2 cellular contexts compared by ENCODE assay signal in the genomic region with DNA sequence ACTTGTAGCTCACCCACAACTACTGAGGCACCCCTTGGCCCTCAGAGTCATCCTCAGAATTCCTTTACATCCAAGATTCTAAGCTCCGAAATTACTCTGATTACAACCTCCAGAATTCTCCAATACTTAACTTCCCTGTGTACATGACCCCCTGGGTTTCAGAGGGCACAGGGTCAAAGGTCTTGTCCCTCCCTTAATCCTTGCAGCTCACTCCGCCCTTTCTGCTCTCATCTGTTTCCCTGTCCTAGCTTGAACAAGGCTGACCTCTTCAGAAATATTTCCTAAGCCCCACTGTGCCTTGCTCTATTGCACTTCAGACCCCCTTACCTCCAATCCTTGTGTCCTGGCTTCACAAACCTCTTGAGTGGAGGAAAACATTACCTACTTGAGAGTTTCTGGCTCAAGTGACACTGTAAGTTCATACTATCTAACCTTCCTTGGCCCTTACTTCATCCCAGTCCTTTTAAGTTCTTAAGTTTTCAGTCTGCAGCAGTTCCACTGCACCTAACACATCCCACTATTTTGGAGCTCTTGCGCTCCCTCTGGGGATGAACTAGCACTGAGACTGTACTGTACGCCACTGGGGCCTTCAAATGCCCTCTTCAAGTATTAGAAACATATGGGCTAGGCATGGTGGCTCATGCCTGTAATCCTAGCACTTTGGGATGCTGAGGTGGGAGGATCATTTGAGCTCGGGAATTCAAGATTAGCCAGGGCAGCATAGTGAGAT.
TF ChIP-seq lines count a peak whose summit lies in the region.

No MANE protein-coding gene starts in this region.

TF ChIP-seq in HepG2, 621 proteins besides CTCF, POLR2A, EP300 and RAD21:
- TF ChIP-seq KDM4B (CRISPR knock-in tag; IDR thresholded peaks at IDR 0.05) (no peak), HNF4A (CRISPR knock-in tag; IDR thresholded peaks at IDR 0.05) (peak; percentile 55), PITX1 (CRISPR knock-in tag; IDR thresholded peaks at IDR 0.05) (peak; percentile 39; the same call in 1 of the 2 replicates), ZBTB20 (CRISPR knock-in tag; IDR thresholded peaks at IDR 0.05; ENCODE audit: borderline replicate concordance, low read depth) (no peak), RARA (CRISPR knock-in tag; IDR thresholded peaks at IDR 0.05) (peak; percentile 22; the same call in 1 of the 2 replicates), NR2C2 (CRISPR knock-in tag; IDR thresholded peaks at IDR 0.05; ENCODE audit: borderline replicate concordance) (peak; percentile 46; the same call in 1 of the 2 replicates), SP5 (CRISPR knock-in tag; IDR thresholded peaks at IDR 0.05; ENCODE audit: borderline replicate concordance, low read depth) (0 out of 2 replicates have a peak, but pooled peaks have one; percentile 26), NR2F6 (IDR thresholded peaks at IDR 0.05) (peak; percentile 90), NR2F6 (CRISPR knock-in tag; IDR thresholded peaks at IDR 0.05) (peak; percentile 85), ZNF207 (IDR thresholded peaks at IDR 0.05; ENCODE audit: borderline replicate concordance) (no peak), NR2F2 (IDR thresholded peaks at IDR 0.05; ENCODE audit: borderline replicate concordance, low read depth) (peak; percentile 69), NR2F1 (CRISPR knock-in tag; IDR thresholded peaks at IDR 0.05) (peak; percentile 29 to 73; a peak in 2 of 4 replicates), MTF1 (CRISPR knock-in tag; IDR thresholded peaks at IDR 0.05) (no peak), HNF4G (IDR thresholded peaks at IDR 0.05; ENCODE audit: borderline replicate concordance, low read depth, low read length) (peak; percentile 53; the same call in 1 of the 2 replicates), HNF4G (CRISPR knock-in tag; IDR thresholded peaks at IDR 0.05; ENCODE audit: borderline replicate concordance, low read depth) (no peak)

TF ChIP-seq in HEK293T, 16 proteins besides CTCF, POLR2A, EP300 and RAD21:
- TF ChIP-seq SUZ12 (IDR thresholded peaks at IDR 0.05) (no peak), HDGF (IDR thresholded peaks at IDR 0.05; ENCODE audit: borderline replicate concordance) (no peak), ARNT (IDR thresholded peaks at IDR 0.05) (no peak), FOXM1 (IDR thresholded peaks at IDR 0.05; ENCODE audit: borderline replicate concordance) (no peak), FOXK2 (IDR thresholded peaks at IDR 0.05) (no peak), L3MBTL2 (conservative IDR thresholded peaks at IDR 0.05) (no peak), BHLHE40 (IDR thresholded peaks at IDR 0.05; ENCODE audit: borderline replicate concordance) (no peak), ELF4 (IDR thresholded peaks at IDR 0.05) (no peak), CTBP1 (IDR thresholded peaks at IDR 0.05; ENCODE audit: borderline replicate concordance) (no peak), NFRKB (IDR thresholded peaks at IDR 0.05) (no peak), LEF1 (IDR thresholded peaks at IDR 0.05; ENCODE audit: borderline replicate concordance) (no peak), TARDBP (IDR thresholded peaks at IDR 0.05) (no peak), ZNF384 (IDR thresholded peaks at IDR 0.05) (no peak), FOXA1 (IDR thresholded peaks at IDR 0.05) (no peak), SP1 (IDR thresholded peaks at IDR 0.05) (no peak)
- TF ChIP-seq, protein P1, sequence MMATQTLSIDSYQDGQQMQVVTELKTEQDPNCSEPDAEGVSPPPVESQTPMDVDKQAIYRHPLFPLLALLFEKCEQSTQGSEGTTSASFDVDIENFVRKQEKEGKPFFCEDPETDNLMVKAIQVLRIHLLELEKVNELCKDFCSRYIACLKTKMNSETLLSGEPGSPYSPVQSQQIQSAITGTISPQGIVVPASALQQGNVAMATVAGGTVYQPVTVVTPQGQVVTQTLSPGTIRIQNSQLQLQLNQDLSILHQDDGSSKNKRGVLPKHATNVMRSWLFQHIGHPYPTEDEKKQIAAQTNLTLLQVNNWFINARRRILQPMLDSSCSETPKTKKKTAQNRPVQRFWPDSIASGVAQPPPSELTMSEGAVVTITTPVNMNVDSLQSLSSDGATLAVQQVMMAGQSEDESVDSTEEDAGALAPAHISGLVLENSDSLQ (IDR thresholded peaks at IDR 0.05) = no peak
